ENCODE assay signal across 8 cellular contexts in genomic region chr17:7888184-7888920, GRCh38. TPM values are rescaled to one million over a fixed set of nuclear protein-coding genes. Genes with fewer than 3 reads are reported as not detected.
DNase-seq lines count a peak whose midpoint lies in the region; ATAC-seq and TF ChIP-seq lines count a peak whose summit lies in the region.

Gene CHD3 (plus strand): TSS chr17:7888789. CDS start chr17:7889001, 212 bp downstream.

- peak within 1 kb of the TSS; percentile 70 for H3K9ac ChIP-seq in iPS-15b (ENCODE audit: low read depth, low read length)

- H3K4me3 ChIP-seq in H7 (ENCODE audit: insufficient read depth, low read depth, low read length) (peak within 1 kb of the TSS; percentile 72), SJCRH30 (peak within 1 kb of the TSS; percentile 73), astrocyte of the cerebellum (ENCODE audit: low read depth, low read length) (peak within 1 kb of the TSS; percentile 39), iPS-15b (ENCODE audit: low read depth, low read length) (peak within 1 kb of the TSS; percentile 85)

- H3K36me3 ChIP-seq in H7 (replicated peaks; ENCODE audit: control insufficient read depth, insufficient read depth, low read length) (no peaks in the 10 kb centered on the region), SJCRH30 (peaks cover 28% of the 10 kb centered on the region), iPS-15b (ENCODE audit: control insufficient read depth, insufficient read depth, low read length) (peaks cover 4% of the 10 kb centered on the region)

- H3K4me1 ChIP-seq in SJCRH30, result peaks cover 42% of the 10 kb centered on the region
- peaks cover 6% of the 10 kb centered on the region for H3K4me1 ChIP-seq in iPS-15b (ENCODE audit: control insufficient read depth, insufficient read depth, low read length)

- ATAC-seq in HG02885 (IDR thresholded peaks at IDR 0.05; ENCODE audit: poor library complexity, unreplicated experiment), result no peak

- peak within 1 kb of the TSS; percentile 81 for H3K27ac ChIP-seq in SJCRH30

- H3K27me3 ChIP-seq in H7 (ENCODE audit: control insufficient read depth, insufficient read depth, low read length) (peaks cover 17% of the 10 kb centered on the region), SJCRH30 (no peaks in the 10 kb centered on the region), iPS-15b (ENCODE audit: control insufficient read depth, insufficient read depth, low read length) (no peaks in the 10 kb centered on the region)

- no peaks in the 10 kb centered on the region for H3K9me3 ChIP-seq in SJCRH30 (replicated peaks)
- H3K9me3 ChIP-seq in iPS-15b (ENCODE audit: control insufficient read depth, insufficient read depth, low read length), result no peaks in the 10 kb centered on the region

- peak; percentile 49 for DNase-seq in H7
- DNase-seq in SJCRH30, result peak; percentile 29 to 31
- DNase-seq in astrocyte of the cerebellum (ENCODE audit: low read depth), result no peak
- DNase-seq in stimulated activated CD4-positive, alpha-beta T cell treated with anti-CD3 and anti-CD28 coated beads, Interleukin-12 subunit alpha, Interleukin-12 subunit beta, amount 100 ng/mL, for 4 hours, result peak; percentile 58
- DNase-seq in kidney tubule cell (ENCODE audit: low spot score), result no peak
- DNase-seq in iPS-NIHi11 (ENCODE audit: low spot score), result no peak

- in situ Hi-C loops in astrocyte of the cerebellum (cut with HindIII; ENCODE audit: low sequenced_read_pairs), result no loop called here

- TF ChIP-seq CTCF in astrocyte of the cerebellum (IDR thresholded peaks at IDR 0.05; ENCODE audit: low read depth, low read length, missing control alignments), result no peak

RNA-seq across cellular contexts. Expression of gene CHD3, which starts in this region (rescaled TPM):
- 30.1 TPM in 2 replicates for total RNA-seq in H7 (2014; rRNA removed; shearing (Covaris generic))
- 101 and 109 TPM in 2 replicates for total RNA-seq in SJCRH30 (2014; rRNA removed; shearing (Covaris generic))

Comparison
In these comparisons a context has a peak if more than half of its experiments do, and no peak if none do; other contexts are left out.
1. DNase-seq: peak in H7 (single experiment), SJCRH30 (2 of 2) and stimulated activated CD4-positive, alpha-beta T cell treated with anti-CD3 and anti-CD28 coated beads, Interleukin-12 subunit alpha, Interleukin-12 subunit beta, amount 100 ng/mL, for 4 hours (single experiment); none in astrocyte of the cerebellum (single experiment), kidney tubule cell (single experiment) and iPS-NIHi11 (single experiment).
2. Peak in every context shown above with its lines, with median percentiles within 50 percentile points of each other: H3K4me3 ChIP-seq.